Comparison of ENCODE assay signal across 2 cellular contexts in genomic region chr11:86535773-86536172, GRCh38.
TF ChIP-seq lines count a peak whose summit lies in the region.

No MANE protein-coding gene starts in this region.

TF ChIP-seq in HepG2, 621 proteins besides CTCF, POLR2A, EP300 and RAD21:
- TF ChIP-seq ZNF362 (CRISPR knock-in tag; IDR thresholded peaks at IDR 0.05; ENCODE audit: borderline replicate concordance) (no peak), NFYB (CRISPR knock-in tag; IDR thresholded peaks at IDR 0.05) (no peak), FOXM1 (CRISPR knock-in tag; IDR thresholded peaks at IDR 0.05) (no peak), ZNF720 (CRISPR knock-in tag; IDR thresholded peaks at IDR 0.05) (no peak), ZNF3 (CRISPR knock-in tag; IDR thresholded peaks at IDR 0.05) (no peak), ZNF337 (CRISPR knock-in tag; IDR thresholded peaks at IDR 0.05; ENCODE audit: borderline replicate concordance, low read depth) (no peak), RNF219 (CRISPR knock-in tag; IDR thresholded peaks at IDR 0.05) (no peak), XBP1 (CRISPR knock-in tag; IDR thresholded peaks at IDR 0.05) (no peak), ZNF567 (CRISPR knock-in tag; IDR thresholded peaks at IDR 0.05; ENCODE audit: borderline replicate concordance) (no peak), MAFF (IDR thresholded peaks at IDR 0.05; ENCODE audit: low read depth, low read length) (peak; percentile 74), MAFK (conservative IDR thresholded peaks at IDR 0.05 in 1 of 2, IDR thresholded peaks at IDR 0.05 in 1 of 2; ENCODE audit: low read length in 2 of 2) (peak; percentile 59 to 77), HDAC6 (IDR thresholded peaks at IDR 0.05; ENCODE audit: low read depth, low read length) (no peak), ZNF709 (CRISPR knock-in tag; IDR thresholded peaks at IDR 0.05) (no peak), ZNF737 (CRISPR knock-in tag; IDR thresholded peaks at IDR 0.05; ENCODE audit: borderline replicate concordance) (no peak)

TF ChIP-seq in K562, 482 proteins besides CTCF, POLR2A, EP300 and RAD21:
- peak; percentile 54 for TF ChIP-seq ZNF316 (IDR thresholded peaks at IDR 0.05)
- TF ChIP-seq ETS1 (conservative IDR thresholded peaks at IDR 0.05; ENCODE audit: control insufficient read depth, low read depth, low read length) = no peak
- no peak for TF ChIP-seq FOSL1 (tag; conservative IDR thresholded peaks at IDR 0.05)
- TF ChIP-seq CBFA2T3 (IDR thresholded peaks at IDR 0.05) = no peak
- TF ChIP-seq C11orf30 (IDR thresholded peaks at IDR 0.05; ENCODE audit: low read depth) = peak; percentile 40; the same call in 1 of the 2 replicates
- TF ChIP-seq PKNOX1 (IDR thresholded peaks at IDR 0.05) = no peak
